10 cellular contexts compared by ENCODE assay signal in genomic region chr2:237223208-237223861, GRCh38.
A peak's percentile ranks its signal among the peaks of the same experiment; 100 is the strongest.
DNase-seq lines count a peak whose midpoint lies in the region; TF ChIP-seq lines count a peak whose summit lies in the region.
"Had no signal": no experiment of that assay in that cellular context is flagged by ENCODE, and none has a peak within 500 bp of the region (broad histone marks: within the 10 kb centered on the region; RNA-seq: fewer than 3 reads in every experiment).

No MANE protein-coding gene starts in this region.

- DNase-seq in HT1080 (ENCODE audit: low read depth), result peak; percentile 90
- peak; percentile 94 for DNase-seq in dedifferentiated amniotic fluid mesenchymal stem cell (ENCODE audit: extremely low spot score)
- DNase-seq in mesendoderm, result no peak
- no peak for DNase-seq in GM10266 (ENCODE audit: extremely low spot score)
- DNase-seq in cerebellum (ENCODE audit: low spot score), result no peak
- DNase-seq in activated naive CD4-positive, alpha-beta T cell treated with anti-CD3 and anti-CD28 coated beads, Interleukin-2, amount 10 ng/mL, durations not matched to agents 7 days and 5 days, result no peak
- DNase-seq: activated naive CD4-positive, alpha-beta T cell treated with anti-CD3 and anti-CD28 coated beads for 36 hours; NCI-H2171 had no signal

- no peaks in the 10 kb centered on the region for H3K4me1 Mint-ChIP-seq in activated naive CD4-positive, alpha-beta T cell treated with anti-CD3 and anti-CD28 coated beads, Interleukin-2, amount 10 ng/mL, durations not matched to agents 7 days and 5 days

- no peak overlapping the region for H3K56ac ChIP-seq in mesendoderm (ENCODE audit: low read length)

- H3K27ac Mint-ChIP-seq in activated naive CD4-positive, alpha-beta T cell treated with anti-CD3 and anti-CD28 coated beads, Interleukin-2, amount 10 ng/mL, durations not matched to agents 7 days and 5 days, result no peak overlapping the region
- H3K27ac Mint-ChIP-seq: activated naive CD4-positive, alpha-beta T cell treated with anti-CD3 and anti-CD28 coated beads for 36 hours had no signal

- H3K79me1 ChIP-seq in mesendoderm (ENCODE audit: low read length), result no peaks in the 10 kb centered on the region

- no peak overlapping the region for H2AK5ac ChIP-seq in mesendoderm (ENCODE audit: low read length)

- H3K79me2 ChIP-seq in ACC112 (ENCODE audit: control insufficient read depth, insufficient read depth, low read length, unreplicated experiment) (no peaks in the 10 kb centered on the region), mesendoderm (ENCODE audit: control insufficient read depth, insufficient read depth, low read length) (no peaks in the 10 kb centered on the region)

- no peak overlapping the region for H4K8ac ChIP-seq in mesendoderm (ENCODE audit: low read depth, low read length)

- no peak overlapping the region for H3K4me2 ChIP-seq in mesendoderm (ENCODE audit: low read length)

- H3K9ac ChIP-seq in muscle layer of colon (ENCODE audit: low read length) (no peak overlapping the region), mesendoderm (ENCODE audit: low read length) (no peak overlapping the region)

- H3K36me3 ChIP-seq in ACC112 (ENCODE audit: insufficient read depth, low read length) (no peaks in the 10 kb centered on the region), muscle layer of colon (ENCODE audit: insufficient read depth, low read length) (no peaks in the 10 kb centered on the region), mesendoderm (ENCODE audit: control insufficient read depth, insufficient read depth, low read length) (no peaks in the 10 kb centered on the region)

- H3K4me3 Mint-ChIP-seq in activated naive CD4-positive, alpha-beta T cell treated with anti-CD3 and anti-CD28 coated beads, Interleukin-2, amount 10 ng/mL, durations not matched to agents 7 days and 5 days, result no peak overlapping the region
- H3K4me3 Mint-ChIP-seq: activated naive CD4-positive, alpha-beta T cell treated with anti-CD3 and anti-CD28 coated beads for 36 hours had no signal

- H3K36me3 Mint-ChIP-seq in activated naive CD4-positive, alpha-beta T cell treated with anti-CD3 and anti-CD28 coated beads, Interleukin-2, amount 10 ng/mL, durations not matched to agents 7 days and 5 days, result no peaks in the 10 kb centered on the region

- peaks cover 14% of the 10 kb centered on the region for H3K27me3 Mint-ChIP-seq in activated naive CD4-positive, alpha-beta T cell treated with anti-CD3 and anti-CD28 coated beads, Interleukin-2, amount 10 ng/mL, durations not matched to agents 7 days and 5 days

- no peak for TF ChIP-seq CTCF in GM10266 (IDR thresholded peaks at IDR 0.05; ENCODE audit: control insufficient read depth, insufficient read depth, low read depth, missing control alignments)

- H2BK120ac ChIP-seq in mesendoderm (ENCODE audit: low read depth, low read length), result no peak overlapping the region

- H3K23ac ChIP-seq in mesendoderm (ENCODE audit: low read length), result no peak overlapping the region

- CTCF ChIA-PET in activated naive CD4-positive, alpha-beta T cell treated with anti-CD3 and anti-CD28 coated beads, Interleukin-2, amount 10 ng/mL, durations not matched to agents 7 days and 5 days (lab: Charles Lee), result no interaction called here

- no peaks in the 10 kb centered on the region for H3K9me3 ChIP-seq in muscle layer of colon (ENCODE audit: low read length)

- H3K4me1 ChIP-seq in ACC112 (ENCODE audit: control insufficient read depth, insufficient read depth, low read length, unreplicated experiment) (peaks cover 72% of the 10 kb centered on the region), muscle layer of colon (ENCODE audit: insufficient read depth, low read length) (peaks cover 23% of the 10 kb centered on the region), mesendoderm (ENCODE audit: control insufficient read depth, low read depth, low read length) (no peaks in the 10 kb centered on the region)

- H2BK5ac ChIP-seq in mesendoderm (ENCODE audit: low read length), result no peak overlapping the region

- no CpG with 5 or more reads among the region's 6 CpGs for WGBS in mesendoderm (ENCODE audit: extremely low coverage, insufficient coverage, low lambda C conversion rate)

- no peaks in the 10 kb centered on the region for H3K27me3 ChIP-seq in ACC112 (ENCODE audit: insufficient read depth, low read length)
- H3K27me3 ChIP-seq in muscle layer of colon (ENCODE audit: control insufficient read depth in 1 of 2, insufficient read depth in 2 of 2, low read length in 2 of 2), result no peaks in the 10 kb centered on the region
- no peaks in the 10 kb centered on the region for H3K27me3 ChIP-seq in mesendoderm (ENCODE audit: insufficient read depth, low read length, poor library complexity)

- no peak overlapping the region for H2BK15ac ChIP-seq in mesendoderm (replicated peaks; ENCODE audit: low read depth)

- no peak overlapping the region for H3K18ac ChIP-seq in mesendoderm (ENCODE audit: low read length)

- H3K4ac ChIP-seq in mesendoderm (ENCODE audit: low read depth, low read length), result no peak overlapping the region

- no peak overlapping the region for H4K5ac ChIP-seq in mesendoderm (ENCODE audit: low read length)

- no peak overlapping the region for H2AFZ ChIP-seq in ACC112 (ENCODE audit: low read length, unreplicated experiment)

- H3K27ac ChIP-seq in ACC112 (ENCODE audit: low read depth, low read length) (peak overlapping the region; percentile 99), muscle layer of colon (ENCODE audit: low read depth, low read length) (peak overlapping the region; percentile 49), mesendoderm (ENCODE audit: low read depth, low read length) (no peak overlapping the region)

- no peaks in the 10 kb centered on the region for H3K9me3 Mint-ChIP-seq in activated naive CD4-positive, alpha-beta T cell treated with anti-CD3 and anti-CD28 coated beads, Interleukin-2, amount 10 ng/mL, durations not matched to agents 7 days and 5 days
- H3K9me3 Mint-ChIP-seq: activated naive CD4-positive, alpha-beta T cell treated with anti-CD3 and anti-CD28 coated beads for 36 hours had no signal

- H3K4me3 ChIP-seq in ACC112 (ENCODE audit: low read depth, low read length) (peak overlapping the region; percentile 27; the same call in 1 of the 2 replicates), muscle layer of colon (ENCODE audit: low read depth in 1 of 2, low read length in 2 of 2) (no peak overlapping the region), mesendoderm (ENCODE audit: low read length) (no peak overlapping the region)

Comparison
In these comparisons a context has a peak if more than half of its experiments do, and no peak if none do; other contexts are left out.
1. DNase-seq: peak in HT1080 (single experiment) and dedifferentiated amniotic fluid mesenchymal stem cell (single experiment); none in mesendoderm (single experiment), GM10266 (single experiment), cerebellum (single experiment) and activated naive CD4-positive, alpha-beta T cell treated with anti-CD3 and anti-CD28 coated beads, Interleukin-2, amount 10 ng/mL, durations not matched to agents 7 days and 5 days (single experiment).